12 cellular contexts compared by ENCODE assay signal in genomic region chr15:85404156-85404921, GRCh38. TPM values are rescaled to one million over a fixed set of nuclear protein-coding genes. Genes with fewer than 3 reads are reported as not detected.
DNase-seq lines count a peak whose midpoint lies in the region; ATAC-seq and TF ChIP-seq lines count a peak whose summit lies in the region.
"Had no signal": no experiment of that assay in that cellular context is flagged by ENCODE, and none has a peak within 500 bp of the region (broad histone marks: within the 10 kb centered on the region; RNA-seq: fewer than 3 reads in every experiment).

No MANE protein-coding gene starts in this region.

- H3K27me3 Mint-ChIP-seq in endodermal cell (ENCODE audit: insufficient read depth): no peaks in the 10 kb centered on the region

- H3K27ac ChIP-seq in GM23248 (peak overlapping the region; percentile 40), endodermal cell (ENCODE audit: low read depth, low read length) (peak overlapping the region; percentile 8), sigmoid colon (peak overlapping the region in 3 of 4 donors; percentile 51 to 64 (median 56)), coronary artery (peak overlapping the region in 1 of 2 donors; percentile 25)

- peak overlapping the region; percentile 9 for H3K4me3 Mint-ChIP-seq in endodermal cell

- H3K9me3 Mint-ChIP-seq in endodermal cell: no peaks in the 10 kb centered on the region

- H3K27me3 ChIP-seq in GM23248 (replicated peaks; ENCODE audit: insufficient read depth) (no peaks in the 10 kb centered on the region), endodermal cell (ENCODE audit: control insufficient read depth, insufficient read depth, low read length, poor library complexity, severe bottlenecking) (no peaks in the 10 kb centered on the region), sigmoid colon (no peaks in the 10 kb centered on the region)
- H3K27me3 ChIP-seq: testis had no signal

- TF ChIP-seq CTCF in endodermal cell (conservative IDR thresholded peaks at IDR 0.05) (no peak), sigmoid colon (IDR thresholded peaks at IDR 0.05) (no peak), coronary artery (IDR thresholded peaks at IDR 0.05) (no peak)

- H3K9ac ChIP-seq in GM23248: no peak overlapping the region
- peak overlapping the region; percentile 2 for H3K9ac ChIP-seq in endodermal cell (ENCODE audit: extremely low read depth, low read length, poor library complexity, severe bottlenecking)

- H3K36me3 ChIP-seq in GM23248 (ENCODE audit: low read depth): no peaks in the 10 kb centered on the region
- H3K36me3 ChIP-seq in endodermal cell (ENCODE audit: control insufficient read depth, insufficient read depth, low read length): peaks cover 9% of the 10 kb centered on the region
- H3K36me3 ChIP-seq in sigmoid colon: no peaks in the 10 kb centered on the region

- WGBS in GM23248 (ENCODE audit: low coverage in 1 of 2, low lambda C conversion rate in 2 of 2, missing lambda C conversion rate in 2 of 2), 2 experiments: 79 to 80% methylated on average over 4 of the region's 4 CpGs
- 73% methylated on average over 4 of the region's 4 CpGs; no CpG with 5 or more reads in 1 of the 2 experiments for WGBS in endodermal cell (ENCODE audit: insufficient coverage in 1 of 2, insufficient read length in 1 of 2), 2 experiments
- WGBS in sigmoid colon, 2 donors: 28 to 39% methylated on average over 4 of the region's 4 CpGs

- peaks cover 8% of the 10 kb centered on the region for H3K36me3 Mint-ChIP-seq in endodermal cell (ENCODE audit: low read depth)

- DNase-seq in GM23248 (no peak), NOMO-1 (lab: John Stamatoyannopoulos, UW; ENCODE audit: unreplicated experiment in 2 of 2) (peak; percentile 52 to 71), endodermal cell (no peak), sigmoid colon (no peak), coronary artery (ENCODE audit: low spot score) (no peak)
- DNase-seq: hippocampal formation, MM.1S, SHP77, testis had no signal

- H4K20me1 ChIP-seq in GM23248 (ENCODE audit: insufficient read depth): no peaks in the 10 kb centered on the region

- peaks cover 96% of the 10 kb centered on the region for H3K79me2 ChIP-seq in GM23248 (ENCODE audit: insufficient read depth)

- H3K9me3 ChIP-seq in GM23248 (ENCODE audit: low read depth): no peaks in the 10 kb centered on the region
- peaks cover 6% of the 10 kb centered on the region for H3K9me3 ChIP-seq in endodermal cell (ENCODE audit: control insufficient read depth, low read length)
- no peaks in the 10 kb centered on the region for H3K9me3 ChIP-seq in sigmoid colon
- H3K9me3 ChIP-seq: testis had no signal

- no peak overlapping the region for H2AFZ ChIP-seq in GM23248

- TF ChIP-seq EP300 in sigmoid colon (IDR thresholded peaks at IDR 0.05): no peak

- intact Hi-C loops in sigmoid colon (cut with DNase I): no loop called here

- H3K4me3 ChIP-seq in GM23248: 0 out of 2 replicates have a peak overlapping the region, but pooled peaks have one; percentile 2
- peak overlapping the region; percentile 60 for H3K4me3 ChIP-seq in endodermal cell (ENCODE audit: low read length)
- no peak overlapping the region for H3K4me3 ChIP-seq in sigmoid colon
- H3K4me3 ChIP-seq in coronary artery: no peak overlapping the region
- H3K4me3 ChIP-seq: skin epidermis, testis had no signal

- peak overlapping the region; percentile 93 for H3K27ac Mint-ChIP-seq in endodermal cell

- peak overlapping the region; percentile 36 for H3K4me2 ChIP-seq in GM23248 (ENCODE audit: unreplicated experiment)

- H3K4me1 Mint-ChIP-seq in endodermal cell: peaks cover 62% of the 10 kb centered on the region

- no peak for ATAC-seq in GM21576 (IDR thresholded peaks at IDR 0.05; ENCODE audit: unreplicated experiment)
- ATAC-seq in HG03175 (IDR thresholded peaks at IDR 0.05; ENCODE audit: unreplicated experiment): no peak

- no peak for TF ChIP-seq POLR2A in sigmoid colon (IDR thresholded peaks at IDR 0.05)

- no peaks in the 10 kb centered on the region for H3K9me2 ChIP-seq in GM23248 (ENCODE audit: insufficient read depth)

- in situ Hi-C loops in GM23248 (cut with MboI): no loop called here

- H3K4me1 ChIP-seq in GM23248 (ENCODE audit: insufficient read depth): peaks cover 67% of the 10 kb centered on the region
- peaks cover 28% of the 10 kb centered on the region for H3K4me1 ChIP-seq in endodermal cell (ENCODE audit: control insufficient read depth, insufficient read depth, low read length)
- H3K4me1 ChIP-seq in sigmoid colon: peaks cover 0 to 75% (median 64%) of the 10 kb centered on the region in 4 donors

- peaks cover 43% of the 10 kb centered on the region for H3F3A ChIP-seq in GM23248 (ENCODE audit: insufficient read depth)

RNA-seq across cellular contexts. Expression of gene AKAP13, which starts 23.9 kb away (rescaled TPM):
- 27.7 and 45.0 TPM in 2 replicates for total RNA-seq in GM23248 (2014; rRNA removed; shearing (Covaris generic))
- polyA plus RNA-seq in GM23248 (2016; fragmentation: Nextera tagmentation; extraction: Ambion mirVana): 22.5 and 26.5 TPM in 2 replicates
- 100 to 1,000 TPM; 115 to 131 TPM for total RNA-seq in endodermal cell
- 35.6 TPM for polyA plus RNA-seq in endodermal cell (2013, experiment 1 of 2)
- 46.4 TPM for polyA plus RNA-seq in endodermal cell (2013, experiment 2 of 2)
- total RNA-seq in sigmoid colon: 100 to 1,000 TPM in 3 of 4 donors, 10 to 100 TPM in 1; 98.5 to 142 (median 126) TPM
- 10 to 100 TPM; 21.6 to 73.7 (median 43.0) TPM for polyA plus RNA-seq in sigmoid colon

Comparison
In these comparisons a context has a peak if more than half of its experiments do, and no peak if none do; other contexts are left out.
1. DNase-seq: peak in NOMO-1 (2 of 2); none in GM23248 (single experiment), endodermal cell (single experiment), sigmoid colon (single experiment) and coronary artery (single experiment).
2. H3K4me3 ChIP-seq: peak in GM23248 (single experiment) and endodermal cell (single experiment); none in sigmoid colon (0 of 4) and coronary artery (single experiment).